ENCODE assay signal across 8 cellular contexts in the genomic region with DNA sequence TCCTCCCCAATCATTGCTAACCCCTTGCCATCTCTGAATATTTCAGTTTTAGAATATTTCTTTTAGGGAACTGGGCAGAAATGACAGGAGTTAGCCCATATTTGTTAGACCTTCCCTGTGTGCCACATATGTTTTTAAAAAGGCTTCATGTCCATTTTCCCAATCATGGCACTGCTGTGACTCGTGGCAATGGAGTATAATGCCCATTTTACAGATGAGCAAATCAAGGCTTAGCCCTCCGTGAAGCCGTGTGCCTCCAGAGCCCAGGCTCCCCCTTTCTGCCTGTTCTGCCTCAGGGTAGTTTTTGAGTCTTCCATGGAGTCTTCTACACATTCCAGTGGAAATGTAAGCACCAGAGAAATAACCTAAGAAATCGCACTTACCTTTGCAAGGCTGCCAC.
"Had no signal": no experiment of that assay in that cellular context is flagged by ENCODE, and none has a peak within 500 bp of the region (broad histone marks: within the 10 kb centered on the region; RNA-seq: fewer than 3 reads in every experiment).

No MANE protein-coding gene starts in this region.

- H3K27ac Mint-ChIP-seq: GM23338, HFFc6 had no signal

- H3K4me2 ChIP-seq: GM23338 had no signal

- DNase-seq: H7, HFFc6, IMR-90, KBM-7 had no signal

- H3K9me3 ChIP-seq: HAP-1 had no signal

- ATAC-seq: GM23338, HCT116 had no signal

- H3K9me3 Mint-ChIP-seq: GM23338, HFFc6 had no signal

- H2AFZ ChIP-seq: GM23338 had no signal

- H3K36me3 ChIP-seq: HAP-1 had no signal

- H3K4me3 Mint-ChIP-seq: GM23338, HFFc6 had no signal

- H3K4me3 ChIP-seq: GM23338, HAP-1 had no signal

- H3K27ac ChIP-seq: HL-60 had no signal
